In the genomic region with DNA sequence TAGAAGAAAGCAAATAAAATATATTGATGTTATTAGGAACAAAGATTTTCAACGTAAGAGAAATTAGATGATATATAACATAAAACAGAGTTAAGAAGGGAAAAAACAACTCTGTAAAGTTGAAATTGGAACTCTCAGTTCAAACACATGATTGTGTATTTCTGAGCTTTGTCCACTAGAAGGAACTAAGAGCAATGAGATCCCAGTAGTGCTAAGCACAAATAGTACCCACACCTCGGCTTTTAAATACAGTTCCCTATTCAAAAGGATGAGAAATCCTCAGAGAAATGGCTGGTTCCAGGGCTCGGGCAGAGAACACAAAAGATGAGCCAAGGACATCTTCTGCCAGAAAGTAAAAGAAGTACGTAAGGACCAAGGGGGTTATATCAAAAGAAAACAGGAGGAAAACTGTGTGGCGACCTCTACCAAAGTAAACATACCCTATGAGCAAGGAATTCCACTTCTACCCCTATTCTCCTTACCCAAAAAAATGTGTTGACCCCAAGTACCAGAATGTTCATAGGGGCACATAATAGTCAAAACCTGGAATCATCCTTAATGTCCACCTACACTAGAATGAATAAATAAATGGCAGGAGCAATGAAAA, we compare ENCODE assay signal across 11 cellular contexts.
DNase-seq lines count a peak whose midpoint lies in the region; TF ChIP-seq lines count a peak whose summit lies in the region.
"Had no signal": no experiment of that assay in that cellular context is flagged by ENCODE, and none has a peak within 500 bp of the region (broad histone marks: within the 10 kb centered on the region; RNA-seq: fewer than 3 reads in every experiment).

No MANE protein-coding gene starts in this region.

- H3K27ac ChIP-seq in Peyer's patch = no peak overlapping the region

- TF ChIP-seq POLR2A in Peyer's patch (IDR thresholded peaks at IDR 0.05) = no peak

- TF ChIP-seq CTCF in Peyer's patch (IDR thresholded peaks at IDR 0.05) (peak in 4 of 6 experiments; percentile 6 to 64 (median 43)), epithelial cell of esophagus (IDR thresholded peaks at IDR 0.05; ENCODE audit: insufficient read depth, low read depth, low read length, missing control alignments) (peak; percentile 30)

- H3K9me3 ChIP-seq in Peyer's patch = no peaks in the 10 kb centered on the region

- H3K4me3 ChIP-seq in Peyer's patch (no peak overlapping the region), epithelial cell of esophagus (ENCODE audit: low read length) (no peak overlapping the region)

- DNase-seq in DMS 273 (lab: John Stamatoyannopoulos, UW; ENCODE audit: unreplicated experiment) (peak; percentile 17), DMS 273 treated with DMSO at 0.1 percent for 48 hours (lab: John Stamatoyannopoulos, UW) (no peak), Peyer's patch (no peak), epithelial cell of esophagus (ENCODE audit: low read depth) (no peak), renal cortical epithelial cell (ENCODE audit: low read depth) (peak; percentile 30), 8988T (no peak), OCI-M2 (lab: John Stamatoyannopoulos, UW; ENCODE audit: unreplicated experiment) (no peak)
- DNase-seq in stimulated activated naive CD4-positive, alpha-beta T cell (lab: John Stamatoyannopoulos, UW) = no peak
- DNase-seq: activated CD4-positive, alpha-beta T cell treated with anti-CD3 and anti-CD28 coated beads for 1 hour; central memory CD4-positive, alpha-beta T cell; NCI-H1694 had no signal

- H3K4me1 ChIP-seq in Peyer's patch = no peaks in the 10 kb centered on the region

- H3K27me3 ChIP-seq in Peyer's patch = no peaks in the 10 kb centered on the region

- no peaks in the 10 kb centered on the region for H3K36me3 ChIP-seq in Peyer's patch

Comparison
In these comparisons a context has a peak if more than half of its experiments do, and no peak if none do; other contexts are left out.
1. DNase-seq: peak in DMS 273 (single experiment) and renal cortical epithelial cell (single experiment); none in DMS 273 treated with DMSO at 0.1 percent for 48 hours (single experiment), Peyer's patch (0 of 3), epithelial cell of esophagus (single experiment), stimulated activated naive CD4-positive, alpha-beta T cell (0 of 6), 8988T (single experiment) and OCI-M2 (single experiment).